In genomic region chr12:124509300-124509675, GRCh38 we compare ENCODE assay signal across 10 cellular contexts. TPM values are rescaled to one million over a fixed set of nuclear protein-coding genes. Genes with fewer than 3 reads are reported as not detected.
DNase-seq lines count a peak whose midpoint lies in the region; ATAC-seq, FAIRE-seq and TF ChIP-seq lines count a peak whose summit lies in the region.
"Had no signal": no experiment of that assay in that cellular context is flagged by ENCODE, and none has a peak within 500 bp of the region (broad histone marks: within the 10 kb centered on the region; RNA-seq: fewer than 3 reads in every experiment).

No MANE protein-coding gene starts in this region.

- CTCF ChIA-PET in HepG2 (lab: Yijun Ruan, JAX; ENCODE audit: low intra/inter-chr PET ratio, low total read pairs), result no interaction called here

- H3K4me2 ChIP-seq in HepG2 (ENCODE audit: low read depth, low read length), result peak overlapping the region; percentile 78
- peak overlapping the region; percentile 35 for H3K4me2 ChIP-seq in neural progenitor cell

- H3K4me3 ChIP-seq in HepG2 (replicated peaks in 1 of 3; ENCODE audit: insufficient read depth in 1 of 3, low read depth in 2 of 3, low read length in 3 of 3) (no peak overlapping the region), right lobe of liver (no peak overlapping the region), coronary artery (no peak overlapping the region), neural progenitor cell (no peak overlapping the region)

- H3K36me3 ChIP-seq in HepG2 (replicated peaks in 1 of 2; ENCODE audit: control insufficient read depth in 1 of 2, insufficient read depth in 2 of 2, low read length in 2 of 2) (no peaks in the 10 kb centered on the region; a peak in 2 of 5 replicates), right lobe of liver (no peaks in the 10 kb centered on the region), neural progenitor cell (no peaks in the 10 kb centered on the region)

- DNase-seq in HepG2 (ENCODE audit: low spot score), result no peak
- DNase-seq in right lobe of liver, result no peak
- no peak for DNase-seq in coronary artery (ENCODE audit: low spot score)
- DNase-seq in neural progenitor cell (ENCODE audit: low spot score), result no peak
- no peak for DNase-seq in activated naive CD8-positive, alpha-beta T cell treated with anti-CD3 and anti-CD28 coated beads, Interleukin-2, amount 50 U/mL, for 24 hours
- DNase-seq in ureter (ENCODE audit: low spot score), result no peak
- no peak for DNase-seq in posterior cingulate gyrus
- no peak for DNase-seq in activated T-helper 2 cell treated with anti-CD3 and anti-CD28 coated beads, Interferon-gamma antibody, Interleukin-2, Interleukin-4, amounts not matched to agents 10 μg/mL and 5 μg/mL and 100 μg/mL, durations not matched to agents 14 hours and 24 hours and 36 hours (ENCODE audit: low spot score)
- DNase-seq: activated CD4-positive, alpha-beta T cell treated with anti-CD3 and anti-CD28 coated beads, Interleukin-2, amount 50 U/mL, for 48 hours; central memory CD4-positive, alpha-beta T cell had no signal

- no peak for FAIRE-seq in HepG2 (lab: Jason Lieb, UNC)

- no peaks in the 10 kb centered on the region for H3K9me3 Mint-ChIP-seq in neural progenitor cell
- no peaks in the 10 kb centered on the region for H3K9me3 Mint-ChIP-seq in activated naive CD8-positive, alpha-beta T cell treated with anti-CD3 and anti-CD28 coated beads, Interleukin-2, amount 50 U/mL, for 24 hours
- H3K9me3 Mint-ChIP-seq in activated T-helper 2 cell treated with anti-CD3 and anti-CD28 coated beads, Interferon-gamma antibody, Interleukin-2, Interleukin-4, amounts not matched to agents 10 μg/mL and 5 μg/mL and 100 μg/mL, durations not matched to agents 14 hours and 24 hours and 36 hours, result no peaks in the 10 kb centered on the region

- H3K79me2 ChIP-seq in HepG2 (ENCODE audit: insufficient read depth, low read length), result peaks cover 25% of the 10 kb centered on the region
- H3K79me2 ChIP-seq in neural progenitor cell (ENCODE audit: low read depth), result peaks cover 92% of the 10 kb centered on the region

- peaks cover 85% of the 10 kb centered on the region for H3K4me1 Mint-ChIP-seq in neural progenitor cell
- H3K4me1 Mint-ChIP-seq in activated naive CD8-positive, alpha-beta T cell treated with anti-CD3 and anti-CD28 coated beads, Interleukin-2, amount 50 U/mL, for 24 hours, result peaks cover 27% of the 10 kb centered on the region
- H3K4me1 Mint-ChIP-seq in activated T-helper 2 cell treated with anti-CD3 and anti-CD28 coated beads, Interferon-gamma antibody, Interleukin-2, Interleukin-4, amounts not matched to agents 10 μg/mL and 5 μg/mL and 100 μg/mL, durations not matched to agents 14 hours and 24 hours and 36 hours (ENCODE audit: low read depth), result peaks cover 2% of the 10 kb centered on the region

- H3K27me3 Mint-ChIP-seq in neural progenitor cell (ENCODE audit: insufficient read depth, low read depth), result peaks cover 13% of the 10 kb centered on the region
- H3K27me3 Mint-ChIP-seq in activated naive CD8-positive, alpha-beta T cell treated with anti-CD3 and anti-CD28 coated beads, Interleukin-2, amount 50 U/mL, for 24 hours, result no peaks in the 10 kb centered on the region
- no peaks in the 10 kb centered on the region for H3K27me3 Mint-ChIP-seq in activated T-helper 2 cell treated with anti-CD3 and anti-CD28 coated beads, Interferon-gamma antibody, Interleukin-2, Interleukin-4, amounts not matched to agents 10 μg/mL and 5 μg/mL and 100 μg/mL, durations not matched to agents 14 hours and 24 hours and 36 hours (ENCODE audit: low read depth)

- TF ChIP-seq POLR2A in HepG2 (IDR thresholded peaks at IDR 0.05; ENCODE audit: insufficient read depth in 1 of 2, low read depth in 2 of 2, low read length in 2 of 2), result no peak
- no peak for TF ChIP-seq POLR2A in right lobe of liver (IDR thresholded peaks at IDR 0.05)

- H3K27ac Mint-ChIP-seq in neural progenitor cell, result peak overlapping the region; percentile 82
- no peak overlapping the region for H3K27ac Mint-ChIP-seq in activated naive CD8-positive, alpha-beta T cell treated with anti-CD3 and anti-CD28 coated beads, Interleukin-2, amount 50 U/mL, for 24 hours
- H3K27ac Mint-ChIP-seq in activated T-helper 2 cell treated with anti-CD3 and anti-CD28 coated beads, Interferon-gamma antibody, Interleukin-2, Interleukin-4, amounts not matched to agents 10 μg/mL and 5 μg/mL and 100 μg/mL, durations not matched to agents 14 hours and 24 hours and 36 hours, result no peak overlapping the region

- H3K36me3 Mint-ChIP-seq in neural progenitor cell, result peaks cover 4% of the 10 kb centered on the region
- H3K36me3 Mint-ChIP-seq in activated naive CD8-positive, alpha-beta T cell treated with anti-CD3 and anti-CD28 coated beads, Interleukin-2, amount 50 U/mL, for 24 hours (ENCODE audit: low read depth), result peaks cover 3% of the 10 kb centered on the region
- H3K36me3 Mint-ChIP-seq in activated T-helper 2 cell treated with anti-CD3 and anti-CD28 coated beads, Interferon-gamma antibody, Interleukin-2, Interleukin-4, amounts not matched to agents 10 μg/mL and 5 μg/mL and 100 μg/mL, durations not matched to agents 14 hours and 24 hours and 36 hours (ENCODE audit: low read depth), result no peaks in the 10 kb centered on the region

- H3K27me3 ChIP-seq in HepG2 (ENCODE audit: control insufficient read depth in 1 of 2, insufficient read depth in 2 of 2, low read length in 2 of 2), result no peaks in the 10 kb centered on the region
- no peaks in the 10 kb centered on the region for H3K27me3 ChIP-seq in right lobe of liver
- H3K27me3 ChIP-seq in neural progenitor cell, result no peaks in the 10 kb centered on the region

- in situ Hi-C loops in HepG2 (cut with HindIII; ENCODE audit: extremely low pct_ligation_motif_present, low pct_unique_long_range_greater_than_20kb), result no loop called here

- H2AFZ ChIP-seq in HepG2 (ENCODE audit: low read length) (no peak overlapping the region), neural progenitor cell (replicated peaks) (no peak overlapping the region)

- no peak for ATAC-seq in HepG2
- ATAC-seq in right lobe of liver, result no peak
- no peak for ATAC-seq in activated naive CD8-positive, alpha-beta T cell treated with anti-CD3 and anti-CD28 coated beads, Interleukin-2, amount 50 U/mL, for 24 hours

- POLR2A ChIA-PET in HepG2 (lab: Yijun Ruan, JAX), result interaction anchor here (0.6 to 1.5 kb wide), 2 partner anchors 10 to 407 kb away, joined by 4 to 9 read pairs; no protein-coding TSS in a partner anchor

- peak overlapping the region; percentile 14 for H3K4me3 Mint-ChIP-seq in neural progenitor cell
- no peak overlapping the region for H3K4me3 Mint-ChIP-seq in activated naive CD8-positive, alpha-beta T cell treated with anti-CD3 and anti-CD28 coated beads, Interleukin-2, amount 50 U/mL, for 24 hours
- H3K4me3 Mint-ChIP-seq in activated T-helper 2 cell treated with anti-CD3 and anti-CD28 coated beads, Interferon-gamma antibody, Interleukin-2, Interleukin-4, amounts not matched to agents 10 μg/mL and 5 μg/mL and 100 μg/mL, durations not matched to agents 14 hours and 24 hours and 36 hours (ENCODE audit: low read depth), result no peak overlapping the region

- BruUV-seq in HepG2 (replicated peaks; lab: Mats Ljungman, UMichigan), result no TSS peak

- H4K20me1 ChIP-seq in HepG2 (ENCODE audit: insufficient read depth, low read length) (peaks cover 20% of the 10 kb centered on the region), neural progenitor cell (ENCODE audit: low read depth) (peaks cover 87% of the 10 kb centered on the region)

- intact Hi-C loops in HepG2 (cut with micrococcal nuclease; ENCODE audit: unreplicated experiment), result no loop called here
- intact Hi-C loops in right lobe of liver (cut with DNase I), result no loop called here
- intact Hi-C loops in posterior cingulate gyrus (cut with DNase I), result loop anchor here (5.0 kb wide), 1 partner anchor 52 kb away; no protein-coding TSS in a partner anchor
- intact Hi-C loops in activated T-helper 2 cell treated with anti-CD3 and anti-CD28 coated beads, Interferon-gamma antibody, Interleukin-2, Interleukin-4, amounts not matched to agents 10 μg/mL and 5 μg/mL and 100 μg/mL, durations not matched to agents 14 hours and 24 hours and 36 hours (cut with micrococcal nuclease), result no loop called here

- H3K27ac ChIP-seq in HepG2 (ENCODE audit: extremely low read length, insufficient read depth, low read length) (peak overlapping the region; percentile 62), right lobe of liver (no peak overlapping the region), coronary artery (peak overlapping the region; percentile 12 to 81), neural progenitor cell (peak overlapping the region; percentile 82)

- WGBS in HepG2 (ENCODE audit: low lambda C conversion rate), result 86% methylated on average over 1 of the region's 1 CpG
- no CpG with 5 or more reads among the region's 1 CpG for WGBS in right lobe of liver (ENCODE audit: insufficient coverage, low coverage, low lambda C conversion rate, missing lambda C conversion rate)

- H3K4me1 ChIP-seq in HepG2 (ENCODE audit: insufficient read depth, low read length) (peaks cover 52% of the 10 kb centered on the region), right lobe of liver (peaks cover 0 to 9% (median 2%) of the 10 kb centered on the region in 4 donors), neural progenitor cell (peaks cover 71% of the 10 kb centered on the region)

- H3F3A ChIP-seq in neural progenitor cell (ENCODE audit: low read depth), result peaks cover 55% of the 10 kb centered on the region

- H3K9ac ChIP-seq in HepG2 (ENCODE audit: insufficient read depth, low read depth, low read length), result 0 out of 2 replicates have a peak overlapping the region, but pooled peaks have one; percentile 23
- no peak overlapping the region for H3K9ac ChIP-seq in neural progenitor cell

- no peak for TF ChIP-seq CTCF in HepG2 (CRISPR knock-in tag; IDR thresholded peaks at IDR 0.05)
- no peak for TF ChIP-seq CTCF in right lobe of liver (IDR thresholded peaks at IDR 0.05)
- no peak for TF ChIP-seq CTCF in coronary artery (IDR thresholded peaks at IDR 0.05)
- TF ChIP-seq CTCF in neural progenitor cell (IDR thresholded peaks at IDR 0.05), result no peak

- TF ChIP-seq RAD21 in HepG2 (CRISPR knock-in tag; IDR thresholded peaks at IDR 0.05), result no peak

- TF ChIP-seq EP300 in HepG2 (IDR thresholded peaks at IDR 0.05; ENCODE audit: low read depth in 2 of 2, low read length in 2 of 2), result no peak
- TF ChIP-seq EP300 in HepG2 (CRISPR knock-in tag; IDR thresholded peaks at IDR 0.05; ENCODE audit: borderline replicate concordance), result no peak

- H3K9me3 ChIP-seq in HepG2 (ENCODE audit: low read length) (no peaks in the 10 kb centered on the region), right lobe of liver (no peaks in the 10 kb centered on the region), neural progenitor cell (ENCODE audit: low read depth) (no peaks in the 10 kb centered on the region)

RNA-seq across cellular contexts. Expression of gene NCOR2, which starts 58.1 kb away (rescaled TPM):
- total RNA-seq in HepG2 (2016; rRNA removed; fragmentation: Illumina TruSeq; extraction: Trizol) (5.7 and 6.1 TPM in 2 replicates), right lobe of liver (10 to 100 TPM; 38.1 to 87.5 (median 45.0) TPM), neural progenitor cell (ENCODE audit: low replicate concordance) (14.3 and 18.0 TPM in 2 replicates), ureter (200 TPM)
- 10.5 and 12.4 TPM in 2 replicates for total RNA-seq in HepG2 (2016; cell fraction: cytosol; rRNA removed; fragmentation: Illumina TruSeq; extraction: Trizol; ENCODE audit: low read depth)
- total RNA-seq in HepG2 (2016; cell fraction: insoluble cytoplasmic fraction; rRNA removed; fragmentation: Illumina TruSeq; extraction: Trizol), result 5.6 and 7.1 TPM in 2 replicates
- total RNA-seq in HepG2 (2016; cell fraction: membrane; rRNA removed; fragmentation: Illumina TruSeq; extraction: Trizol), result 15.2 and 16.6 TPM in 2 replicates
- 12.4 and 13.1 TPM in 2 replicates for total RNA-seq in HepG2 (2016; cell fraction: nucleus; rRNA removed; fragmentation: Illumina TruSeq; extraction: Trizol)
- polyA plus RNA-seq in HepG2 (2011; rRNA removed), result 4.5 and 4.8 TPM in 2 replicates
- 2.8 and 4.1 TPM in 2 replicates for polyA plus RNA-seq in HepG2 (2011; cell fraction: cytosol; rRNA removed)
- polyA plus RNA-seq in HepG2 (2011; cell fraction: nucleus; rRNA removed), result 30.4 and 39.4 TPM in 2 replicates
- 32.8 and 41.1 TPM in 2 replicates for polyA plus RNA-seq in HepG2 (2012)
- 2.8 and 3.1 TPM in 2 replicates for polyA plus RNA-seq in HepG2 (2016; cell fraction: cytosol; fragmentation: Illumina TruSeq; extraction: Trizol; ENCODE audit: low read depth)
- 17.3 and 24.8 TPM in 2 replicates for polyA plus RNA-seq in HepG2 (2016; cell fraction: insoluble cytoplasmic fraction; fragmentation: Illumina TruSeq; extraction: Trizol; ENCODE audit: low read depth)
- 7.1 and 8.9 TPM in 2 replicates for polyA plus RNA-seq in HepG2 (2016; cell fraction: membrane; fragmentation: Illumina TruSeq; extraction: Trizol; ENCODE audit: low read depth)
- polyA plus RNA-seq in HepG2 (2016; cell fraction: nucleus; fragmentation: Illumina TruSeq; extraction: Trizol; ENCODE audit: insufficient read depth, low read depth), result 43.0 and 54.1 TPM in 2 replicates
- polyA minus RNA-seq in HepG2 (2011; rRNA and poly(A)+ RNA removed; ENCODE audit: low replicate concordance), result 21.9 and 23.2 TPM in 2 replicates
- polyA minus RNA-seq in HepG2 (2011; cell fraction: cytosol; rRNA and poly(A)+ RNA removed), result 16.5 and 17.0 TPM in 2 replicates
- 20.9 and 22.6 TPM in 2 replicates for polyA minus RNA-seq in HepG2 (2011; cell fraction: nucleus; rRNA and poly(A)+ RNA removed)
- total RNA-seq in activated T-helper 2 cell treated with anti-CD3 and anti-CD28 coated beads, Interferon-gamma antibody, Interleukin-2, Interleukin-4, amounts not matched to agents 10 μg/mL and 5 μg/mL and 100 μg/mL, durations not matched to agents 14 hours and 24 hours and 36 hours, result 109 and 119 TPM in 2 replicates

Comparison
In these comparisons a context has a peak if more than half of its experiments do, and no peak if none do; other contexts are left out.
1. H3K27ac ChIP-seq: peak in HepG2 (single experiment), coronary artery (2 of 2) and neural progenitor cell (single experiment); none in right lobe of liver (0 of 3).